23 cellular contexts compared by ENCODE assay signal in genomic region chr20:33010133-33010504, GRCh38. TPM values are rescaled to one million over a fixed set of nuclear protein-coding genes. Genes with fewer than 3 reads are reported as not detected.
"Had no signal": no experiment of that assay in that cellular context is flagged by ENCODE, and none has a peak within 500 bp of the region (broad histone marks: within the 10 kb centered on the region; RNA-seq: fewer than 3 reads in every experiment).

No MANE protein-coding gene starts in this region.

- H3K27ac Mint-ChIP-seq: natural killer cell treated with Interleukin-12 subunit alpha and Interleukin-12 subunit beta and Interleukin-15 and Interleukin-18, amount 100 ng/mL, for 72 hours had no signal

- H3K27me3 Mint-ChIP-seq: natural killer cell treated with Interleukin-12 subunit alpha and Interleukin-12 subunit beta and Interleukin-15 and Interleukin-18, amount 100 ng/mL, for 72 hours had no signal

- H3K27me3 ChIP-seq: dorsolateral prefrontal cortex, upper lobe of left lung, uterus had no signal

- H3K36me3 ChIP-seq: suprapubic skin, tibial artery, upper lobe of left lung, uterus had no signal

- ATAC-seq: left ventricle myocardium superior; natural killer cell treated with Interleukin-12 subunit alpha and Interleukin-12 subunit beta and Interleukin-15 and Interleukin-18, amount 100 ng/mL, for 72 hours had no signal

- FAIRE-seq: kidney, small intestine had no signal

- H3K27ac ChIP-seq: hepatocyte, parathyroid adenoma, suprapubic skin, tibial artery, upper lobe of left lung, uterus had no signal

- H3K9me3 ChIP-seq: uterus had no signal

- H3K9ac ChIP-seq: parathyroid adenoma had no signal

- DNase-seq: cortex of kidney; dorsolateral prefrontal cortex; effector CD8-positive, alpha-beta T cell; foreskin melanocyte; kidney; left cardiac atrium; left ventricle myocardium superior; mesenchymal stem cell; midbrain; occipital lobe; small intestine; stimulated activated CD4-positive, alpha-beta T cell treated with anti-CD3 and anti-CD28 coated beads, Interleukin-2, amount 100 ng/mL, for 48 hours; stimulated activated naive CD4-positive, alpha-beta T cell treated with Interleukin-2 at 50 U/mL for 16 hours; tibial artery; uterus had no signal

- H3K79me2 ChIP-seq: hepatocyte, parathyroid adenoma had no signal

- H3K4me3 ChIP-seq: dorsolateral prefrontal cortex, hepatocyte, lung, suprapubic skin, tibial artery, upper lobe of left lung, uterus had no signal

- H3K4me2 ChIP-seq: hepatocyte had no signal

- H2AFZ ChIP-seq: hepatocyte had no signal

- H3K36me3 Mint-ChIP-seq: natural killer cell treated with Interleukin-12 subunit alpha and Interleukin-12 subunit beta and Interleukin-15 and Interleukin-18, amount 100 ng/mL, for 72 hours had no signal

- H3K4me1 ChIP-seq: parathyroid adenoma, suprapubic skin, tibial artery, uterus had no signal

- H3K4me3 Mint-ChIP-seq: natural killer cell treated with Interleukin-12 subunit alpha and Interleukin-12 subunit beta and Interleukin-15 and Interleukin-18, amount 100 ng/mL, for 72 hours had no signal

RNA-seq across cellular contexts. Expression of gene BPIFB2, which starts 2.6 kb away (rescaled TPM):
- total RNA-seq: dorsolateral prefrontal cortex; kidney; left cardiac atrium; left ventricle myocardium superior; natural killer cell treated with Interleukin-12 subunit alpha and Interleukin-12 subunit beta and Interleukin-15 and Interleukin-18, amount 100 ng/mL, for 72 hours; pulmonary artery endothelial cell; suprapubic skin; uterus had no signal
- polyA plus RNA-seq: small intestine had no signal

RNA-seq across cellular contexts. Expression of gene SUN5, which starts 5.9 kb away (rescaled TPM):
- total RNA-seq: dorsolateral prefrontal cortex; hepatocyte; kidney; left cardiac atrium; left ventricle myocardium superior; lung; natural killer cell treated with Interleukin-12 subunit alpha and Interleukin-12 subunit beta and Interleukin-15 and Interleukin-18, amount 100 ng/mL, for 72 hours; occipital lobe; pulmonary artery endothelial cell; suprapubic skin; upper lobe of left lung; uterus had no signal
- polyA plus RNA-seq: esophagus, hepatocyte, lung, small intestine had no signal

RNA-seq across cellular contexts. Expression of gene BPIFB6, which starts 21.3 kb away (rescaled TPM):
- total RNA-seq: dorsolateral prefrontal cortex; hepatocyte; kidney; left cardiac atrium; left ventricle myocardium superior; lung; natural killer cell treated with Interleukin-12 subunit alpha and Interleukin-12 subunit beta and Interleukin-15 and Interleukin-18, amount 100 ng/mL, for 72 hours; occipital lobe; pulmonary artery endothelial cell; suprapubic skin; upper lobe of left lung; uterus had no signal
- polyA plus RNA-seq: esophagus, hepatocyte, lung, small intestine had no signal

RNA-seq across cellular contexts. Expression of gene BPIFB3, which starts 43.6 kb away (rescaled TPM):
- total RNA-seq: dorsolateral prefrontal cortex; hepatocyte; kidney; left cardiac atrium; left ventricle myocardium superior; lung; natural killer cell treated with Interleukin-12 subunit alpha and Interleukin-12 subunit beta and Interleukin-15 and Interleukin-18, amount 100 ng/mL, for 72 hours; occipital lobe; pulmonary artery endothelial cell; suprapubic skin; upper lobe of left lung; uterus had no signal
- polyA plus RNA-seq: esophagus, hepatocyte, lung, small intestine had no signal
